ENCODE assay signal across 17 cellular contexts in genomic region chr3:4520013-4520881, GRCh38. TPM values are rescaled to one million over a fixed set of nuclear protein-coding genes. Genes with fewer than 3 reads are reported as not detected.
A peak's percentile ranks its signal among the peaks of the same experiment; 100 is the strongest.
DNase-seq lines count a peak whose midpoint lies in the region; ATAC-seq, FAIRE-seq and TF ChIP-seq lines count a peak whose summit lies in the region.
"Had no signal": no experiment of that assay in that cellular context is flagged by ENCODE, and none has a peak within 500 bp of the region (broad histone marks: within the 10 kb centered on the region; RNA-seq: fewer than 3 reads in every experiment).

No MANE protein-coding gene starts in this region.

- H3K27ac ChIP-seq in coronary artery, result peak overlapping the region; percentile 54 to 73
- H3K27ac ChIP-seq: GM23248, WERI-Rb-1 had no signal

- peaks cover 41% of the 10 kb centered on the region for H3K36me3 Mint-ChIP-seq in activated CD8-positive, alpha-beta memory T cell treated with anti-CD3 and anti-CD28 coated beads, Interleukin-2, amount 10 ng/mL, durations not matched to agents 7 days and 5 days
- peaks cover 51% of the 10 kb centered on the region for H3K36me3 Mint-ChIP-seq in stimulated activated effector memory CD8-positive, alpha-beta T cell treated with anti-CD3 and anti-CD28 coated beads, Interleukin-12 subunit alpha, Interleukin-12 subunit beta, amount 100 ng/mL, for 72 hours

- peaks cover 41% of the 10 kb centered on the region for H3K4me1 Mint-ChIP-seq in activated CD8-positive, alpha-beta memory T cell treated with anti-CD3 and anti-CD28 coated beads, Interleukin-2, amount 10 ng/mL, durations not matched to agents 7 days and 5 days
- H3K4me1 Mint-ChIP-seq in stimulated activated effector memory CD8-positive, alpha-beta T cell treated with anti-CD3 and anti-CD28 coated beads, Interleukin-12 subunit alpha, Interleukin-12 subunit beta, amount 100 ng/mL, for 72 hours, result peaks cover 38% of the 10 kb centered on the region

- H3K27ac Mint-ChIP-seq in activated CD8-positive, alpha-beta memory T cell treated with anti-CD3 and anti-CD28 coated beads, Interleukin-2, amount 10 ng/mL, durations not matched to agents 7 days and 5 days, result peak overlapping the region; percentile 66
- H3K27ac Mint-ChIP-seq in stimulated activated effector memory CD8-positive, alpha-beta T cell treated with anti-CD3 and anti-CD28 coated beads, Interleukin-12 subunit alpha, Interleukin-12 subunit beta, amount 100 ng/mL, for 72 hours, result peak overlapping the region; percentile 62

- DNase-seq in activated CD8-positive, alpha-beta memory T cell treated with anti-CD3 and anti-CD28 coated beads, Interleukin-2, amount 10 ng/mL, durations not matched to agents 7 days and 5 days, result no peak
- no peak for DNase-seq in activated CD8-positive, alpha-beta memory T cell treated with anti-CD3 and anti-CD28 coated beads, Interleukin-2, amount 50 U/mL, for 4 hours
- DNase-seq in SKM-1 (lab: John Stamatoyannopoulos, UW; ENCODE audit: unreplicated experiment) (peak; percentile 61), coronary artery (ENCODE audit: low spot score) (no peak), GM19239 (ENCODE audit: insufficient read length, low spot score) (no peak), NCI-H2081 treated with DMSO at 0.1 percent for 48 hours (lab: John Stamatoyannopoulos, UW) (no peak), DMS79 (lab: John Stamatoyannopoulos, UW) (no peak)
- no peak for DNase-seq in stimulated activated effector memory CD8-positive, alpha-beta T cell treated with anti-CD3 and anti-CD28 coated beads, Interleukin-12 subunit alpha, Interleukin-12 subunit beta, amount 100 ng/mL, for 72 hours (ENCODE audit: low spot score in 2 of 2)
- DNase-seq: Calu3, GM23248, mesenchymal stem cell, NCI-H1436 treated with DMSO at 0.1 percent for 48 hours, NCI-H510A treated with DMSO at 0.1 percent for 48 hours, substantia nigra, WERI-Rb-1 had no signal

- FAIRE-seq in GM19239 (lab: Jason Lieb, UNC), result no peak
- FAIRE-seq: astrocyte had no signal

- no peak overlapping the region for H3K4me3 Mint-ChIP-seq in activated CD8-positive, alpha-beta memory T cell treated with anti-CD3 and anti-CD28 coated beads, Interleukin-2, amount 10 ng/mL, durations not matched to agents 7 days and 5 days
- H3K4me3 Mint-ChIP-seq in stimulated activated effector memory CD8-positive, alpha-beta T cell treated with anti-CD3 and anti-CD28 coated beads, Interleukin-12 subunit alpha, Interleukin-12 subunit beta, amount 100 ng/mL, for 72 hours, result no peak overlapping the region

- H3K27me3 Mint-ChIP-seq in activated CD8-positive, alpha-beta memory T cell treated with anti-CD3 and anti-CD28 coated beads, Interleukin-2, amount 10 ng/mL, durations not matched to agents 7 days and 5 days, result no peaks in the 10 kb centered on the region

- CTCF ChIA-PET in activated CD8-positive, alpha-beta memory T cell treated with anti-CD3 and anti-CD28 coated beads, Interleukin-2, amount 10 ng/mL, durations not matched to agents 7 days and 5 days (lab: Charles Lee), result interaction anchor here (0.8 to 6.5 kb wide), 11 partner anchors 14 to 603 kb away, joined by 3 to 64 read pairs (median 5); partner anchors contain the start of gene ITPR1

- TF ChIP-seq CTCF in coronary artery (IDR thresholded peaks at IDR 0.05), result no peak

- H3K4me3 ChIP-seq in coronary artery, result no peak overlapping the region
- H3K4me3 ChIP-seq: GM23248, smooth muscle cell had no signal

- ATAC-seq in activated CD8-positive, alpha-beta memory T cell treated with anti-CD3 and anti-CD28 coated beads, Interleukin-2, amount 10 ng/mL, durations not matched to agents 7 days and 5 days, result no peak
- ATAC-seq in stimulated activated effector memory CD8-positive, alpha-beta T cell treated with anti-CD3 and anti-CD28 coated beads, Interleukin-12 subunit alpha, Interleukin-12 subunit beta, amount 100 ng/mL, for 72 hours, result no peak

- H3K9me3 Mint-ChIP-seq in activated CD8-positive, alpha-beta memory T cell treated with anti-CD3 and anti-CD28 coated beads, Interleukin-2, amount 10 ng/mL, durations not matched to agents 7 days and 5 days (ENCODE audit: low read depth), result no peaks in the 10 kb centered on the region
- no peaks in the 10 kb centered on the region for H3K9me3 Mint-ChIP-seq in stimulated activated effector memory CD8-positive, alpha-beta T cell treated with anti-CD3 and anti-CD28 coated beads, Interleukin-12 subunit alpha, Interleukin-12 subunit beta, amount 100 ng/mL, for 72 hours

RNA-seq across cellular contexts. Expression of gene ITPR1, which starts 27.1 kb away (rescaled TPM):
- total RNA-seq in activated CD8-positive, alpha-beta memory T cell treated with anti-CD3 and anti-CD28 coated beads, Interleukin-2, amount 10 ng/mL, durations not matched to agents 7 days and 5 days, result 100 to 1,000 TPM; 109 to 116 TPM

RNA-seq across cellular contexts. Expression of gene SUMF1, which starts 53.2 kb away (rescaled TPM):
- total RNA-seq in activated CD8-positive, alpha-beta memory T cell treated with anti-CD3 and anti-CD28 coated beads, Interleukin-2, amount 10 ng/mL, durations not matched to agents 7 days and 5 days, result 10 to 100 TPM in 1 of 2 experiments, 1 to 10 TPM in 1; 9.1 to 12.7 TPM
